ENCODE assay signal across 21 cellular contexts in the genomic region with DNA sequence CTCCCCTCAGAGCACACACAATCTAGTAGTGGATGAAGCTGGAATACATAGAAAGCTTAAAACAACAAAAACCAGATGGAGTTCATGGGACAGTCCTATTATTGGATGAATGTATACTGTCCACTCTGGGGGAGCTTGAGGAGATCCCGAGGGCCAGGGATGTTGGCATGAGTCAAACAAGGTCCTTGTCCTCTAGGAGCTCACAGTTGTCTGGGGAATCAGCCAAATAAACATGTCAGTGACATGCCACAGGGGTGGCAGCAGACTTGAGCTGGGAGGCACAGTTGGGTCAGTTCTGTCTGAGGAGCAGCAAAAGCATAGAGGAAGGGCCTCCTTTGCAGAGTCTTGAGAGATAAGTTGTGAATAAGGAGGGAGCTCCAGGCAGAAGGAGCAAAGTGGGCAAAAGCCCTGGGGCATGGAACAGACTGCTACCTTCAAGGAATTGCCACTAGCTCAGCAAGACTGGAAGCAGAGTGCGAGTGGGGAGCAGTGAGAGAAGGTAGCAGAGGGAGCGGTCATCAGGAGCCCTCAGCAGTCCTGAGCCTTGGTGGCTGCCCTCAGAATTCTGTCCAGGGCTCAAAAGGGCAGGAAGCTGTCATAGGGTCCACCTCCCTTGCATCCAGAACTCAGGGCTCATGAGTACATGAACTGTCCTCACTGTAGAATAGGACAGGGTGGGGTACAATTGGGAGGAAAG. TPM values are rescaled to one million over a fixed set of nuclear protein-coding genes. Genes with fewer than 3 reads are reported as not detected.
DNase-seq lines count a peak whose midpoint lies in the region; ATAC-seq, FAIRE-seq and TF ChIP-seq lines count a peak whose summit lies in the region.
"Had no signal": no experiment of that assay in that cellular context is flagged by ENCODE, and none has a peak within 500 bp of the region (broad histone marks: within the 10 kb centered on the region; RNA-seq: fewer than 3 reads in every experiment).

No MANE protein-coding gene starts in this region.

- FAIRE-seq in H1 (lab: Jason Lieb, UNC) (no peak), GM12892 (lab: Jason Lieb, UNC) (no peak)

- H3K4me1 ChIP-seq in left ventricle myocardium inferior, result no peaks in the 10 kb centered on the region
- H3K4me1 ChIP-seq in H1 (replicated peaks in 1 of 4; ENCODE audit: control insufficient read depth in 3 of 4, insufficient read depth in 4 of 4, low read length in 3 of 4), result no peaks in the 10 kb centered on the region
- H3K4me1 ChIP-seq in upper lobe of right lung, result no peaks in the 10 kb centered on the region
- no peaks in the 10 kb centered on the region for H3K4me1 ChIP-seq in BE2C
- H3K4me1 ChIP-seq: BLaER1 had no signal

- no peak overlapping the region for H3K23ac ChIP-seq in H1 (ENCODE audit: insufficient read length)

- H2BK12ac ChIP-seq in H1 (ENCODE audit: low read depth, low read length), result no peak overlapping the region

- no peak overlapping the region for H3K4me3 ChIP-seq in left ventricle myocardium inferior
- no peak overlapping the region for H3K4me3 ChIP-seq in H1 (ENCODE audit: extremely low read depth in 1 of 4, insufficient read depth in 2 of 4, low read depth in 3 of 4, low read length in 4 of 4)
- no peak overlapping the region for H3K4me3 ChIP-seq in upper lobe of right lung
- H3K4me3 ChIP-seq in BE2C (ENCODE audit: low read depth, low read length), result no peak overlapping the region
- H3K4me3 ChIP-seq: BLaER1, PC-9 had no signal

- H4K91ac ChIP-seq in H1 (replicated peaks; ENCODE audit: insufficient read length, low read length), result no peak overlapping the region

- H3K27me3 ChIP-seq in left ventricle myocardium inferior (ENCODE audit: low read depth) (no peaks in the 10 kb centered on the region), H1 (replicated peaks in 1 of 4; ENCODE audit: control insufficient read depth in 3 of 4, extremely low read depth in 1 of 4, insufficient read depth in 3 of 4, low read length in 3 of 4) (no peaks in the 10 kb centered on the region), upper lobe of right lung (no peaks in the 10 kb centered on the region), BE2C (no peaks in the 10 kb centered on the region)
- H3K27me3 ChIP-seq: BLaER1 had no signal

- H4K5ac ChIP-seq in H1 (ENCODE audit: insufficient read length, low read depth, low read length), result no peak overlapping the region

- no peak for DNase-seq in left ventricle myocardium superior
- no peak for DNase-seq in left ventricle myocardium inferior
- no peak for DNase-seq in H1 (ENCODE audit: low read depth in 1 of 2, low spot score in 2 of 2)
- DNase-seq in mesenteric fat pad (ENCODE audit: low spot score), result peak; percentile 24
- DNase-seq in upper lobe of right lung, result peak; percentile 44
- no peak for DNase-seq in BE2C
- no peak for DNase-seq in GM12892 (ENCODE audit: insufficient read length)
- DNase-seq: CD4-positive, alpha-beta T cell; COR-L47; DMS79; H7; KBM-7; NCI-H1105; NCI-H146; NCI-H2029; NCI-H2227 treated with DMSO at 0.1 percent for 48 hours; NCI-H510A; NCI-H748 treated with DMSO at 0.1 percent for 48 hours; PC-9; RPMI8226 had no signal

- POLR2A ChIA-PET in H1 (lab: Charles Lee; ENCODE audit: partially characterized antibody), result interaction anchor here (1.5 to 3.2 kb wide), 3 partner anchors 15 to 72 kb away, joined by 3 to 17 read pairs (median 13); a partner anchor contains a TSS

- H2AFZ ChIP-seq in H1 (ENCODE audit: low read length), result no peak overlapping the region
- H2AFZ ChIP-seq: PC-9 had no signal

- no peak for TF ChIP-seq CTCF in left ventricle myocardium inferior (IDR thresholded peaks at IDR 0.05; ENCODE audit: borderline replicate concordance)
- no peak for TF ChIP-seq CTCF in H1 (IDR thresholded peaks at IDR 0.05; ENCODE audit: control extremely low read depth in 1 of 3, insufficient read depth in 1 of 3, low read depth in 1 of 3, low read length in 3 of 3)
- no peak for TF ChIP-seq CTCF in upper lobe of right lung (IDR thresholded peaks at IDR 0.05)
- no peak for TF ChIP-seq CTCF in BE2C (IDR thresholded peaks at IDR 0.05; ENCODE audit: low read depth, low read length)

- H2BK120ac ChIP-seq in H1 (replicated peaks; ENCODE audit: low read depth, low read length), result no peak overlapping the region

- intact Hi-C loops in left ventricle myocardium superior (cut with micrococcal nuclease), result no loop called here
- intact Hi-C loops in left ventricle myocardium inferior (cut with micrococcal nuclease), result no loop called here
- intact Hi-C loops in upper lobe of right lung (cut with DNase I), result no loop called here

- no peaks in the 10 kb centered on the region for H3K23me2 ChIP-seq in H1 (ENCODE audit: low read depth, low read length)

- peaks cover 2 to 4% of the 10 kb centered on the region in 2 experiments for H4K20me1 ChIP-seq in H1 (replicated peaks in 1 of 2; ENCODE audit: control insufficient read depth in 1 of 2, insufficient read depth in 2 of 2, low read length in 2 of 2)
- H4K20me1 ChIP-seq: BLaER1 had no signal

- ATAC-seq in left ventricle myocardium superior (peak; percentile 41), upper lobe of right lung (no peak)

- TF ChIP-seq EP300 in H1 (IDR thresholded peaks at IDR 0.05; ENCODE audit: borderline replicate concordance in 1 of 2, low read depth in 2 of 2, low read length in 2 of 2), result no peak

- H3K27ac ChIP-seq in left ventricle myocardium inferior (replicated peaks), result no peak overlapping the region
- no peak overlapping the region for H3K27ac ChIP-seq in H1 (ENCODE audit: low read depth, low read length)
- no peak overlapping the region for H3K27ac ChIP-seq in upper lobe of right lung
- H3K27ac ChIP-seq: BLaER1, PC-9 had no signal

- H3K4ac ChIP-seq in H1 (replicated peaks; ENCODE audit: insufficient read length, low read depth, low read length), result no peak overlapping the region

- no peak for TF ChIP-seq POLR2A in H1 (IDR thresholded peaks at IDR 0.05; ENCODE audit: control extremely low read depth in 1 of 2, low read depth in 2 of 2, low read length in 2 of 2)
- TF ChIP-seq POLR2A in GM12892 (IDR thresholded peaks at IDR 0.05; ENCODE audit: low read depth, low read length), result no peak

- no peak overlapping the region for H3K9ac ChIP-seq in H1 (replicated peaks in 1 of 4; ENCODE audit: extremely low read depth in 1 of 4, low read depth in 3 of 4, low read length in 3 of 4)
- H3K9ac ChIP-seq: BLaER1 had no signal

- TF ChIP-seq RAD21 in H1 (IDR thresholded peaks at IDR 0.05 in 1 of 2, conservative IDR thresholded peaks at IDR 0.05 in 1 of 2; ENCODE audit: low read depth in 2 of 2, low read length in 2 of 2), result no peak

- H2BK20ac ChIP-seq in H1 (ENCODE audit: low read length), result no peak overlapping the region

- CTCF ChIA-PET in H1 (lab: Charles Lee; ENCODE audit: partially characterized antibody), result interaction anchor here (1.5 to 7.3 kb wide), 3 partner anchors 9 to 80 kb away, joined by 3 to 54 read pairs (median 5); no protein-coding TSS in a partner anchor

- H3K4me2 ChIP-seq in H1 (ENCODE audit: insufficient read depth in 1 of 2, low read depth in 2 of 2, low read length in 2 of 2), result no peak overlapping the region
- H3K4me2 ChIP-seq: BLaER1, PC-9 had no signal

- H2BK15ac ChIP-seq in H1 (ENCODE audit: low read length), result no peak overlapping the region

- H3K18ac ChIP-seq in H1 (ENCODE audit: extremely low read depth, low read length), result no peak overlapping the region

- H4K8ac ChIP-seq in H1 (ENCODE audit: extremely low read depth, insufficient read depth, low read length), result peak overlapping the region; percentile 35; the same call in 1 of the 2 replicates

- no peak overlapping the region for H3K56ac ChIP-seq in H1 (replicated peaks; ENCODE audit: insufficient read length, low read depth, low read length)

- H2BK5ac ChIP-seq in H1 (ENCODE audit: low read depth, low read length), result no peak overlapping the region

- H2AK5ac ChIP-seq in H1 (ENCODE audit: low read depth, low read length), result no peak overlapping the region

- no peak overlapping the region for H3K14ac ChIP-seq in H1 (ENCODE audit: insufficient read length)

- H3K9me3 ChIP-seq in left ventricle myocardium inferior (replicated peaks) (peaks cover 5% of the 10 kb centered on the region), H1 (ENCODE audit: insufficient read depth in 2 of 2, low read depth in 1 of 2, low read length in 1 of 2) (no peaks in the 10 kb centered on the region), upper lobe of right lung (no peaks in the 10 kb centered on the region), BE2C (no peaks in the 10 kb centered on the region; the same call in 1 of the 2 replicates)
- H3K9me3 ChIP-seq: BLaER1 had no signal

- 96% methylated on average over 3 of the region's 3 CpGs; no CpG with 5 or more reads in 1 of the 2 experiments for WGBS in H1 (ENCODE audit: extremely low coverage in 1 of 2, insufficient coverage in 1 of 2, insufficient read length in 1 of 2, insufficient replicate concordance in 2 of 2, low coverage in 1 of 2, low lambda C conversion rate in 2 of 2, missing lambda C conversion rate in 1 of 2), 2 experiments

- no peaks in the 10 kb centered on the region for H3K79me2 ChIP-seq in H1 (ENCODE audit: control insufficient read depth in 1 of 2, insufficient read depth in 2 of 2, low read length in 2 of 2)

- H3K79me1 ChIP-seq in H1 (ENCODE audit: low read depth, low read length), result 0 out of 2 replicates have a peak, but pooled peaks cover 2% of the 10 kb centered on the region

- H3K36me3 ChIP-seq in left ventricle myocardium inferior, result no peaks in the 10 kb centered on the region
- H3K36me3 ChIP-seq in H1 (ENCODE audit: control insufficient read depth in 2 of 4, insufficient read depth in 4 of 4, low read length in 3 of 4), result no peaks in the 10 kb centered on the region; a peak in 1 of 8 replicates
- H3K36me3 ChIP-seq in upper lobe of right lung, result no peaks in the 10 kb centered on the region
- H3K36me3 ChIP-seq in BE2C, result no peaks in the 10 kb centered on the region

RNA-seq across cellular contexts. Expression of a gene that starts 22.1 kb away (rescaled TPM):
- total RNA-seq in left ventricle myocardium superior (5.7 TPM), left ventricle myocardium inferior (4.0 TPM), mesenteric fat pad (8.4 TPM), upper lobe of right lung (12.9 TPM)
- 13.6 and 17.0 TPM in 2 replicates for total RNA-seq in H1 (2021; fragmentation: NEBNext Ultra II Directional; extraction: Animal tissue kit (Norgen Biotek cat#: 25700))
- polyA plus RNA-seq in H1 (2011; rRNA removed), result 11.9 and 17.2 TPM in 2 replicates
- polyA plus RNA-seq in H1 (2011; cell fraction: cytosol; rRNA removed), result 23.0 TPM
- 111 TPM for polyA plus RNA-seq in H1 (2011; cell fraction: nucleus; rRNA removed)
- 11.1 to 14.6 TPM (median 11.9 TPM) in 4 replicates for polyA plus RNA-seq in H1 (2012, experiment 1 of 2)
- polyA plus RNA-seq in H1 (2012, experiment 2 of 2), result 3.3 TPM
- polyA plus RNA-seq in H1 (2013, experiment 1 of 2), result 7.3 TPM
- 5.9 TPM for polyA plus RNA-seq in H1 (2013, experiment 2 of 2)
- 21.8 and 22.1 TPM in 2 replicates for polyA minus RNA-seq in H1 (2011; rRNA and poly(A)+ RNA removed)
- polyA minus RNA-seq in H1 (2011; cell fraction: cytosol; rRNA and poly(A)+ RNA removed), result 12.0 TPM
- polyA minus RNA-seq in H1 (2011; cell fraction: nucleus; rRNA and poly(A)+ RNA removed), result 46.1 TPM
- polyA plus RNA-seq in BE2C (2012; ENCODE audit: insufficient read depth, insufficient read length, low read depth), result 2.2 TPM
- polyA plus RNA-seq in GM12892 (2012; ENCODE audit: missing spikeins), result 7.9 TPM

RNA-seq across cellular contexts. Expression of a gene that starts 29.2 kb away (rescaled TPM):
- total RNA-seq in left ventricle myocardium superior (0.32 TPM), left ventricle myocardium inferior (0.30 TPM), mesenteric fat pad (14.0 TPM), upper lobe of right lung (1.7 TPM)
- total RNA-seq in H1 (2021; fragmentation: NEBNext Ultra II Directional; extraction: Animal tissue kit (Norgen Biotek cat#: 25700)), result 0.23 TPM in 1 of 2 replicates, not detected in the other
- polyA plus RNA-seq in H1 (2011; rRNA removed), result 0.21 and 0.58 TPM in 2 replicates
- 0.49 TPM for polyA plus RNA-seq in H1 (2011; cell fraction: cytosol; rRNA removed)
- 3.7 TPM for polyA plus RNA-seq in H1 (2011; cell fraction: nucleus; rRNA removed)
- polyA plus RNA-seq in H1 (2012, experiment 1 of 2), result 0.31 to 1.0 TPM (median 0.66 TPM) in 4 replicates
- polyA plus RNA-seq in H1 (2012, experiment 2 of 2), result 0.09 TPM
- polyA plus RNA-seq in H1 (2013, experiment 1 of 2), result 0.18 TPM
- polyA plus RNA-seq in H1 (2013, experiment 2 of 2), result 0.18 TPM
- polyA minus RNA-seq in H1 (2011; rRNA and poly(A)+ RNA removed), result 0.83 and 1.5 TPM in 2 replicates
- not detected for polyA minus RNA-seq in H1 (2011; cell fraction: cytosol; rRNA and poly(A)+ RNA removed)
- 0.80 TPM for polyA minus RNA-seq in H1 (2011; cell fraction: nucleus; rRNA and poly(A)+ RNA removed)
- 0.54 TPM for polyA plus RNA-seq in BE2C (2012; ENCODE audit: insufficient read depth, insufficient read length, low read depth)
- 0.11 TPM for polyA plus RNA-seq in GM12892 (2012; ENCODE audit: missing spikeins)
- total RNA-seq: H7 had no signal

Comparison
In these comparisons a context has a peak if more than half of its experiments do, and no peak if none do; other contexts are left out.
1. DNase-seq: peak in mesenteric fat pad (single experiment) and upper lobe of right lung (single experiment); none in left ventricle myocardium superior (single experiment), left ventricle myocardium inferior (single experiment), H1 (0 of 2), BE2C (single experiment) and GM12892 (single experiment).